Comparison of ENCODE assay signal across 1 cellular context in genomic region chr22:21642584-21643448, GRCh38.
TF ChIP-seq lines count a peak whose summit lies in the region.

No MANE protein-coding gene starts in this region.

TF ChIP-seq in HepG2, 621 proteins besides CTCF, POLR2A, EP300 and RAD21 (continued from another document):
- TF ChIP-seq ZBTB14 (CRISPR knock-in tag; IDR thresholded peaks at IDR 0.05) (no peak; the same call in 1 of the 2 replicates), TEAD3 (CRISPR knock-in tag; optimal IDR thresholded peaks at IDR 0.05; ENCODE audit: borderline replicate concordance) (no peak), MBD4 (IDR thresholded peaks at IDR 0.05; ENCODE audit: borderline replicate concordance, low read length) (no peak), KDM2A (CRISPR knock-in tag; IDR thresholded peaks at IDR 0.05; ENCODE audit: borderline replicate concordance, low read depth) (peak; percentile 49; the same call in 1 of the 2 replicates), CERS6 (CRISPR knock-in tag; IDR thresholded peaks at IDR 0.05) (no peak), ETV6 (CRISPR knock-in tag; conservative IDR thresholded peaks at IDR 0.05) (no peak), KLF16 (CRISPR knock-in tag; IDR thresholded peaks at IDR 0.05) (peak in 1 of 2 experiments; percentile 40; a peak in 1 of 4 replicates), ZNF883 (CRISPR knock-in tag; IDR thresholded peaks at IDR 0.05; ENCODE audit: not compliant biosample characterization) (no peak), SKIL (CRISPR knock-in tag; IDR thresholded peaks at IDR 0.05; ENCODE audit: borderline replicate concordance) (no peak), MIXL1 (CRISPR knock-in tag; IDR thresholded peaks at IDR 0.05) (peak; percentile 24; the same call in 1 of the 2 replicates), CREB3 (CRISPR knock-in tag; IDR thresholded peaks at IDR 0.05) (0 out of 2 replicates have a peak, but pooled peaks have one; percentile 56), HDAC1 (CRISPR knock-in tag; IDR thresholded peaks at IDR 0.05) (peak; percentile 53; the same call in 1 of the 2 replicates), ZNF615 (CRISPR knock-in tag; IDR thresholded peaks at IDR 0.05; ENCODE audit: borderline replicate concordance) (no peak), SMAD3 (CRISPR knock-in tag; IDR thresholded peaks at IDR 0.05) (0 out of 2 replicates have a peak, but pooled peaks have one; percentile 52), TFDP2 (CRISPR knock-in tag; IDR thresholded peaks at IDR 0.05) (peak; percentile 47; the same call in 1 of the 2 replicates), ZNF235 (CRISPR knock-in tag; IDR thresholded peaks at IDR 0.05; ENCODE audit: borderline replicate concordance) (0 out of 2 replicates have a peak, but pooled peaks have one; percentile 15), ZNF10 (CRISPR knock-in tag; IDR thresholded peaks at IDR 0.05; ENCODE audit: borderline replicate concordance, low read depth) (no peak), MEF2D (CRISPR knock-in tag; IDR thresholded peaks at IDR 0.05) (0 out of 2 replicates have a peak, but pooled peaks have one; percentile 31), RFX1 (IDR thresholded peaks at IDR 0.05) (no peak), AFF4 (CRISPR knock-in tag; IDR thresholded peaks at IDR 0.05) (no peak), AKAP8 (CRISPR knock-in tag; IDR thresholded peaks at IDR 0.05) (peak; percentile 26; the same call in 1 of the 2 replicates), RXRA (CRISPR knock-in tag; IDR thresholded peaks at IDR 0.05) (peak; percentile 85), SIN3A (IDR thresholded peaks at IDR 0.05; ENCODE audit: borderline replicate concordance, low read depth, low read length) (peak; percentile 40; the same call in 1 of the 2 replicates), ZNF614 (CRISPR knock-in tag; IDR thresholded peaks at IDR 0.05; ENCODE audit: borderline replicate concordance) (peak; percentile 61; the same call in 1 of the 2 replicates), ZNF879 (CRISPR knock-in tag; IDR thresholded peaks at IDR 0.05) (no peak), NR2F6 (IDR thresholded peaks at IDR 0.05) (no peak), NR2F6 (CRISPR knock-in tag; IDR thresholded peaks at IDR 0.05) (no peak), DMAP1 (CRISPR knock-in tag; IDR thresholded peaks at IDR 0.05) (0 out of 2 replicates have a peak, but pooled peaks have one; percentile 2), RBAK (CRISPR knock-in tag; IDR thresholded peaks at IDR 0.05) (no peak), SAFB2 (CRISPR knock-in tag; IDR thresholded peaks at IDR 0.05; ENCODE audit: borderline replicate concordance, low read depth) (peak; percentile 58; the same call in 1 of the 2 replicates), THYN1 (CRISPR knock-in tag; IDR thresholded peaks at IDR 0.05; ENCODE audit: borderline replicate concordance, low read depth) (no peak), RNF2 (conservative IDR thresholded peaks at IDR 0.05; ENCODE audit: low read depth) (peak; percentile 60; the same call in 1 of the 2 replicates), GATAD1 (CRISPR knock-in tag; IDR thresholded peaks at IDR 0.05) (peak; percentile 34; the same call in 1 of the 2 replicates), ZNF552 (CRISPR knock-in tag; IDR thresholded peaks at IDR 0.05; ENCODE audit: borderline replicate concordance) (no peak), HMGXB4 (CRISPR knock-in tag; IDR thresholded peaks at IDR 0.05; ENCODE audit: borderline replicate concordance in 1 of 2, low read depth in 1 of 2) (peak; percentile 57 to 64; a peak in 3 of 4 replicates), SP2 (CRISPR knock-in tag; IDR thresholded peaks at IDR 0.05) (no peak), TIGD3 (CRISPR knock-in tag; IDR thresholded peaks at IDR 0.05; ENCODE audit: borderline replicate concordance) (0 out of 2 replicates have a peak, but pooled peaks have one; percentile 50), ZBTB37 (CRISPR knock-in tag; IDR thresholded peaks at IDR 0.05) (no peak)
